30 cellular contexts compared by ENCODE assay signal in genomic region chr14:48456051-48456450, GRCh38.
"Had no signal": no experiment of that assay in that cellular context is flagged by ENCODE, and none has a peak within 500 bp of the region (broad histone marks: within the 10 kb centered on the region; RNA-seq: fewer than 3 reads in every experiment).

No MANE protein-coding gene starts in this region.

- H3K27ac ChIP-seq: adrenal gland, ascending aorta, body of pancreas, brain microvascular endothelial cell, breast epithelium, cardiac muscle cell had no signal

- ATAC-seq: activated naive CD4-positive, alpha-beta T cell treated with anti-CD3 and anti-CD28 coated beads, Interleukin-2, amount 50 U/mL, for 72 hours; activated naive CD8-positive, alpha-beta T cell treated with anti-CD3 and anti-CD28 coated beads, Interleukin-2, amount 50 U/mL, for 24 hours; activated T-cell treated with anti-CD3 and anti-CD28 coated beads, Interleukin-2, amount 50 U/mL, for 4 hours; activated T-cell treated with anti-CD3 and anti-CD28 coated beads, Interleukin-2, amount 50 U/mL, for 72 hours; activated T-helper 17 cell treated with anti-CD3 and anti-CD28 coated beads, Interleukin-2, amount 50 U/mL, for 72 hours; body of pancreas had no signal

- H3K36me3 ChIP-seq: adrenal gland, ascending aorta, brain microvascular endothelial cell, breast epithelium, cardiac muscle cell had no signal

- H3K4me1 ChIP-seq: adrenal gland, ascending aorta, body of pancreas, breast epithelium had no signal

- DNase-seq: activated effector memory CD4-positive, alpha-beta T cell treated with anti-CD3 and anti-CD28 coated beads, Interleukin-2, amount 50 U/mL, for 16 hours; activated effector memory CD4-positive, alpha-beta T cell treated with Interleukin-2 at 50 U/mL for 16 hours; activated gamma-delta T cell; activated gamma-delta T cell treated with Interleukin-2 at 50 U/mL for 16 hours; activated naive CD4-positive, alpha-beta T cell; activated naive CD4-positive, alpha-beta T cell treated with anti-CD3 and anti-CD28 coated beads for 36 hours; activated naive CD4-positive, alpha-beta T cell treated with anti-CD3 and anti-CD28 coated beads, Interleukin-2, amount 10 ng/mL, durations not matched to agents 7 days and 5 days; activated naive CD4-positive, alpha-beta T cell treated with anti-CD3 and anti-CD28 coated beads, Interleukin-2, amount 50 U/mL, for 16 hours; activated naive CD4-positive, alpha-beta T cell treated with Interleukin-2 at 50 U/mL for 16 hours; activated naive CD8-positive, alpha-beta T cell treated with anti-CD3 and anti-CD28 coated beads for 36 hours; activated naive CD8-positive, alpha-beta T cell treated with anti-CD3 and anti-CD28 coated beads, Interleukin-2, amount 10 ng/mL, durations not matched to agents 7 days and 5 days; activated naive CD8-positive, alpha-beta T cell treated with anti-CD3 and anti-CD28 coated beads, Interleukin-2, amount 50 U/mL, for 24 hours; activated T-cell treated with anti-CD3 and anti-CD28 coated beads, Interleukin-2, amount 50 U/mL, for 4 hours; activated T-cell treated with anti-CD3 and anti-CD28 coated beads, Interleukin-2, amount 50 U/mL, for 48 hours; activated T-cell treated with anti-CD3 and anti-CD28 coated beads, Interleukin-2, amount 50 U/mL, for 72 hours; adrenal gland; amniotic stem cell; amygdala; anterior cingulate cortex; aorta; body of pancreas; brain microvascular endothelial cell; caudate nucleus; central memory CD4-positive, alpha-beta T cell; cerebellar nuclear complex had no signal

- H3K27me3 ChIP-seq: adrenal gland, ascending aorta, body of pancreas, brain microvascular endothelial cell, breast epithelium, cardiac muscle cell had no signal

- H3K4me3 ChIP-seq: adrenal gland, ascending aorta, body of pancreas, breast epithelium, cardiac muscle cell had no signal

- H3K9me3 ChIP-seq: adrenal gland, ascending aorta, body of pancreas, breast epithelium had no signal
